33 cellular contexts compared by ENCODE assay signal in genomic region chr3:50724831-50725230, GRCh38.
"Had no signal": no experiment of that assay in that cellular context is flagged by ENCODE, and none has a peak within 500 bp of the region (broad histone marks: within the 10 kb centered on the region; RNA-seq: fewer than 3 reads in every experiment).

No MANE protein-coding gene starts in this region.

- H3K9me3 ChIP-seq: adrenal gland, body of pancreas, breast epithelium had no signal

- H3K4me1 ChIP-seq: adrenal gland, ascending aorta, body of pancreas, breast epithelium had no signal

- H3K36me3 ChIP-seq: adrenal gland, ascending aorta, brain microvascular endothelial cell, breast epithelium, cardiac muscle cell had no signal

- FAIRE-seq: astrocyte, bronchial epithelial cell, colon had no signal

- DNase-seq: activated effector memory CD4-positive, alpha-beta T cell treated with anti-CD3 and anti-CD28 coated beads, Interleukin-2, amount 50 U/mL, for 16 hours; activated effector memory CD4-positive, alpha-beta T cell treated with Interleukin-2 at 50 U/mL for 16 hours; activated gamma-delta T cell; activated gamma-delta T cell treated with Interleukin-2 at 50 U/mL for 16 hours; activated naive CD4-positive, alpha-beta T cell; activated naive CD4-positive, alpha-beta T cell treated with anti-CD3 and anti-CD28 coated beads for 36 hours; activated naive CD4-positive, alpha-beta T cell treated with anti-CD3 and anti-CD28 coated beads, Interleukin-2, amount 10 ng/mL, durations not matched to agents 7 days and 5 days; activated naive CD4-positive, alpha-beta T cell treated with anti-CD3 and anti-CD28 coated beads, Interleukin-2, amount 50 U/mL, for 16 hours; activated naive CD4-positive, alpha-beta T cell treated with Interleukin-2 at 50 U/mL for 16 hours; activated naive CD8-positive, alpha-beta T cell treated with anti-CD3 and anti-CD28 coated beads for 36 hours; activated naive CD8-positive, alpha-beta T cell treated with anti-CD3 and anti-CD28 coated beads, Interleukin-2, amount 10 ng/mL, durations not matched to agents 7 days and 5 days; activated naive CD8-positive, alpha-beta T cell treated with anti-CD3 and anti-CD28 coated beads, Interleukin-2, amount 50 U/mL, for 24 hours; activated T-cell treated with anti-CD3 and anti-CD28 coated beads, Interleukin-2, amount 50 U/mL, for 4 hours; activated T-cell treated with anti-CD3 and anti-CD28 coated beads, Interleukin-2, amount 50 U/mL, for 48 hours; activated T-cell treated with anti-CD3 and anti-CD28 coated beads, Interleukin-2, amount 50 U/mL, for 72 hours; adrenal gland; amniotic stem cell; amygdala; anterior cingulate cortex; aorta; body of pancreas; brain microvascular endothelial cell; caudate nucleus; central memory CD4-positive, alpha-beta T cell; cerebellar nuclear complex had no signal

- H3K4me3 ChIP-seq: adrenal gland, ascending aorta, body of pancreas, breast epithelium, cardiac muscle cell had no signal

- ATAC-seq: activated naive CD4-positive, alpha-beta T cell treated with anti-CD3 and anti-CD28 coated beads, Interleukin-2, amount 50 U/mL, for 72 hours; activated naive CD8-positive, alpha-beta T cell treated with anti-CD3 and anti-CD28 coated beads, Interleukin-2, amount 50 U/mL, for 24 hours; activated T-cell treated with anti-CD3 and anti-CD28 coated beads, Interleukin-2, amount 50 U/mL, for 4 hours; activated T-cell treated with anti-CD3 and anti-CD28 coated beads, Interleukin-2, amount 50 U/mL, for 72 hours; activated T-helper 17 cell treated with anti-CD3 and anti-CD28 coated beads, Interleukin-2, amount 50 U/mL, for 72 hours; body of pancreas had no signal

- H3K27ac ChIP-seq: adrenal gland, ascending aorta, body of pancreas, brain microvascular endothelial cell, breast epithelium, cardiac muscle cell had no signal
